ENCODE assay signal across 22 cellular contexts in genomic region chr14:23396781-23397407, GRCh38. TPM values are rescaled to one million over a fixed set of nuclear protein-coding genes. Genes with fewer than 3 reads are reported as not detected.
A peak's percentile ranks its signal among the peaks of the same experiment; 100 is the strongest.
DNase-seq lines count a peak whose midpoint lies in the region; ATAC-seq and TF ChIP-seq lines count a peak whose summit lies in the region.
"Had no signal": no experiment of that assay in that cellular context is flagged by ENCODE, and none has a peak within 500 bp of the region (broad histone marks: within the 10 kb centered on the region; RNA-seq: fewer than 3 reads in every experiment).

No MANE protein-coding gene starts in this region.

- no peaks in the 10 kb centered on the region for H3K9me3 ChIP-seq in BLaER1 treated with 17β-estradiol and CSF1 and Interleukin-3, amounts not matched to agents 10 nM and 100 nM (replicated peaks in 1 of 11)
- H3K9me3 ChIP-seq in right atrium auricular region: no peaks in the 10 kb centered on the region
- H3K9me3 ChIP-seq: A549, BE2C, Caco-2 had no signal

- H4K20me1 ChIP-seq in BLaER1 treated with 17β-estradiol and CSF1 and Interleukin-3, amounts not matched to agents 10 nM and 100 nM: no peaks in the 10 kb centered on the region; a peak in 1 of 22 replicates

- no peak overlapping the region for H3K27ac ChIP-seq in BLaER1 treated with 17β-estradiol and CSF1 and Interleukin-3, amounts not matched to agents 10 nM and 100 nM
- peak overlapping the region; percentile 32 to 67 for H3K27ac ChIP-seq in right atrium auricular region
- H3K27ac ChIP-seq: A549, C4-2B had no signal

- H3K36me3 ChIP-seq in BLaER1 treated with 17β-estradiol and CSF1 and Interleukin-3, amounts not matched to agents 10 nM and 100 nM: no peaks in the 10 kb centered on the region
- H3K36me3 ChIP-seq in right atrium auricular region: peaks cover 98% of the 10 kb centered on the region
- H3K36me3 ChIP-seq: BE2C had no signal

- TF ChIP-seq CTCF in right atrium auricular region (IDR thresholded peaks at IDR 0.05): no peak

- ATAC-seq in Right ventricle myocardium superior (ENCODE audit: poor library complexity) (peak; percentile 0), left ventricle myocardium superior (no peak), GM19397 (IDR thresholded peaks at IDR 0.05; ENCODE audit: unreplicated experiment) (no peak), GM18907 (IDR thresholded peaks at IDR 0.05; ENCODE audit: unreplicated experiment) (no peak)
- ATAC-seq: A549; CD8-positive, alpha-beta T cell; GM23338; HCT116 had no signal

- peaks cover 0 to 21% (median 12%) of the 10 kb centered on the region in 10 experiments; a peak in 16 of 20 replicates for H3K4me1 ChIP-seq in BLaER1 treated with 17β-estradiol and CSF1 and Interleukin-3, amounts not matched to agents 10 nM and 100 nM
- no peaks in the 10 kb centered on the region for H3K4me1 ChIP-seq in right atrium auricular region
- H3K4me1 ChIP-seq: A549, BE2C, Caco-2 had no signal

- H3K27me3 ChIP-seq in BLaER1 treated with 17β-estradiol and CSF1 and Interleukin-3, amounts not matched to agents 10 nM and 100 nM: peaks cover 0 to 6% (median 0%) of the 10 kb centered on the region in 11 experiments; a peak in 4 of 22 replicates
- no peaks in the 10 kb centered on the region for H3K27me3 ChIP-seq in right atrium auricular region

- peak overlapping the region in 10 of 11 experiments; percentile 27 to 79 (median 62); a peak in 19 of 22 replicates for H3K4me2 ChIP-seq in BLaER1 treated with 17β-estradiol and CSF1 and Interleukin-3, amounts not matched to agents 10 nM and 100 nM
- H3K4me2 ChIP-seq: A549, GM23338 had no signal

- H3K4me3 ChIP-seq in BLaER1 treated with 17β-estradiol and CSF1 and Interleukin-3, amounts not matched to agents 10 nM and 100 nM: no peak overlapping the region
- H3K4me3 ChIP-seq in right atrium auricular region: peak overlapping the region; percentile 3 to 82
- H3K4me3 ChIP-seq: A549, GM23338 had no signal

- intact Hi-C loops in Right ventricle myocardium superior (cut with DNase I): no loop called here
- intact Hi-C loops in left ventricle myocardium superior (cut with micrococcal nuclease): no loop called here

- H3K9ac ChIP-seq in BLaER1 treated with 17β-estradiol and CSF1 and Interleukin-3, amounts not matched to agents 10 nM and 100 nM: no peak overlapping the region

- no peak for DNase-seq in Right ventricle myocardium superior
- DNase-seq in left ventricle myocardium superior: no peak
- DNase-seq in right atrium auricular region (ENCODE audit: low spot score): no peak
- DNase-seq in effector CD4-positive, alpha-beta T cell: no peak
- DNase-seq: 8988T; ACHN; AML-193; BE2C; Caco-2; CD4-positive, CD25-positive, alpha-beta regulatory T cell; CD8-positive, alpha-beta T cell; DMS153; DND-41; H9 had no signal

RNA-seq across cellular contexts. Expression of gene MYH6, which starts 11.2 kb away (rescaled TPM):
- 4,934 TPM for total RNA-seq in Right ventricle myocardium superior
- total RNA-seq in left ventricle myocardium superior: 4,258 TPM
- total RNA-seq in right atrium auricular region: over 10,000 TPM in 1 of 2 donors, 1,000 to 10,000 TPM in 1; 8,253 to 13,240 TPM
- total RNA-seq: Caco-2; CD4-positive, CD25-positive, alpha-beta regulatory T cell; CD8-positive, alpha-beta T cell; H4 had no signal

RNA-seq across cellular contexts. Expression of gene CMTM5, which starts 20.0 kb away (rescaled TPM):
- 0.27 TPM for total RNA-seq in Right ventricle myocardium superior
- not detected for total RNA-seq in left ventricle myocardium superior
- total RNA-seq in right atrium auricular region: not detected
- total RNA-seq: Caco-2; CD8-positive, alpha-beta T cell; H4; H9 had no signal

RNA-seq across cellular contexts. Expression of gene IL25, which starts 24.3 kb away (rescaled TPM):
- total RNA-seq in Right ventricle myocardium superior (not detected), left ventricle myocardium superior (not detected), right atrium auricular region (not detected)
- total RNA-seq: Caco-2; CD4-positive, CD25-positive, alpha-beta regulatory T cell; CD8-positive, alpha-beta T cell; GM23338; H4; H9 had no signal

RNA-seq across cellular contexts. Expression of gene EFS, which starts 31.9 kb away (rescaled TPM):
- total RNA-seq in Right ventricle myocardium superior (3.2 TPM), left ventricle myocardium superior (3.3 TPM), right atrium auricular region (1 to 10 TPM; 4.1 to 6.3 TPM)
- total RNA-seq: CD4-positive, CD25-positive, alpha-beta regulatory T cell; CD8-positive, alpha-beta T cell; H4 had no signal

RNA-seq across cellular contexts. Expression of gene MYH7, which starts 38.6 kb away (rescaled TPM):
- total RNA-seq in Right ventricle myocardium superior (11,793 TPM), left ventricle myocardium superior (12,717 TPM), right atrium auricular region (1,000 to 10,000 TPM; 1,082 to 4,592 TPM)
- total RNA-seq: Caco-2; CD4-positive, CD25-positive, alpha-beta regulatory T cell; CD8-positive, alpha-beta T cell; GM23338; H4; H9 had no signal

Comparison
In these comparisons a context has a peak if more than half of its experiments do, and no peak if none do; other contexts are left out.
1. H3K27ac ChIP-seq: peak in right atrium auricular region (2 of 2); none in BLaER1 treated with 17β-estradiol and CSF1 and Interleukin-3, amounts not matched to agents 10 nM and 100 nM (0 of 11).
2. H3K4me3 ChIP-seq: peak in right atrium auricular region (2 of 2); none in BLaER1 treated with 17β-estradiol and CSF1 and Interleukin-3, amounts not matched to agents 10 nM and 100 nM (0 of 10).